In genomic region chr15:30349803-30350202, GRCh38 we compare ENCODE assay signal across 2 cellular contexts. TPM values are rescaled to one million over a fixed set of nuclear protein-coding genes. Genes with fewer than 3 reads are reported as not detected.
"Had no signal": no experiment of that assay in that cellular context is flagged by ENCODE, and none has a peak within 500 bp of the region (broad histone marks: within the 10 kb centered on the region; RNA-seq: fewer than 3 reads in every experiment).

No MANE protein-coding gene starts in this region.

RNA-seq across cellular contexts. Expression of gene CHRFAM7A, which starts 43.5 kb away (rescaled TPM):
- total RNA-seq: GM23248, HFFc6 had no signal
- polyA plus RNA-seq: GM23248 had no signal
